In the genomic region with DNA sequence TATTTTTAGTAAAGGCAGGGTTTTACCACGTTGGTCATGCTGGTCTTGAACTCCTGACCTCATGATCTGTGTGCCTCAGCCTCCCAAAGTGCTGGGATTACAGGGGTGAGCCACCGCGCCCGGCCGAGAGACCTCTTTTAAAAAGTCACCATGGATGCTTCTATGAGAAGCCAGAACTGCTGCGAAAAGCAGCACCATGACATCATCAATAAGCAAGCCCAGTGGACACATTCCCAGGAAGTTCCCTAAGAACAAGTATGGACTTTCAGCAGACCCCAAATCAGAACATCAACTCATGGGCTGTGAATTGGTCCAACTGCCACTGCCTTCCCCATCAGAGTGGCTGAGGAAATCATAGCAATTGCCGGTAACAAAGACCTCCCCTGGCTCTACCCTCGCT, we compare ENCODE assay signal across 28 cellular contexts.
"Had no signal": no experiment of that assay in that cellular context is flagged by ENCODE, and none has a peak within 500 bp of the region (broad histone marks: within the 10 kb centered on the region; RNA-seq: fewer than 3 reads in every experiment).

No MANE protein-coding gene starts in this region.

- FAIRE-seq: urothelium cell line had no signal

- H3K27me3 Mint-ChIP-seq: stimulated activated memory B cell treated with anti-CD40 and anti-IgM and Interleukin-4, amounts not matched to agents 10 μg/mL and 1 μg/mL and 100 μg/mL, for 72 hours; stimulated activated naive B cell treated with anti-CD40 and anti-IgM and Interleukin-4, amounts not matched to agents 10 μg/mL and 1 μg/mL and 100 μg/mL, for 72 hours; stimulated activated naive CD8-positive, alpha-beta T cell treated with anti-CD3 and anti-CD28 coated beads, Interleukin-15, amount 100 ng/mL, for 72 hours; stimulated activated naive CD8-positive, alpha-beta T cell treated with anti-CD3 and anti-CD28 coated beads, Interleukin-15, Interleukin-2, amounts not matched to agents 100 ng/mL and 50 ng/mL, for 24 hours had no signal

- H3K4me1 ChIP-seq: vagina had no signal

- H3K27ac ChIP-seq: stomach, suprapubic skin, testis, thoracic aorta, thyroid gland, tibial artery, tibial nerve, transverse colon, upper lobe of left lung, vagina had no signal

- H3K4me3 Mint-ChIP-seq: stimulated activated effector memory CD8-positive, alpha-beta T cell treated with anti-CD3 and anti-CD28 coated beads, Interleukin-12 subunit alpha, Interleukin-12 subunit beta, amount 100 ng/mL, for 72 hours; stimulated activated memory B cell treated with anti-CD40 and anti-IgM and Interleukin-4, amounts not matched to agents 10 μg/mL and 1 μg/mL and 100 μg/mL, for 72 hours; stimulated activated naive B cell treated with anti-CD40 and anti-IgM and Interleukin-4, amounts not matched to agents 10 μg/mL and 1 μg/mL and 100 μg/mL, for 72 hours; stimulated activated naive CD8-positive, alpha-beta T cell treated with anti-CD3 and anti-CD28 coated beads, Interleukin-15, amount 100 ng/mL, for 72 hours; stimulated activated naive CD8-positive, alpha-beta T cell treated with anti-CD3 and anti-CD28 coated beads, Interleukin-15, Interleukin-2, amounts not matched to agents 100 ng/mL and 50 ng/mL, for 24 hours; type B pancreatic cell had no signal

- H3K9me3 Mint-ChIP-seq: stimulated activated effector memory CD8-positive, alpha-beta T cell treated with anti-CD3 and anti-CD28 coated beads, Interleukin-12 subunit alpha, Interleukin-12 subunit beta, amount 100 ng/mL, for 72 hours; stimulated activated memory B cell treated with anti-CD40 and anti-IgM and Interleukin-4, amounts not matched to agents 10 μg/mL and 1 μg/mL and 100 μg/mL, for 72 hours; stimulated activated naive B cell treated with anti-CD40 and anti-IgM and Interleukin-4, amounts not matched to agents 10 μg/mL and 1 μg/mL and 100 μg/mL, for 72 hours; stimulated activated naive CD8-positive, alpha-beta T cell treated with anti-CD3 and anti-CD28 coated beads, Interleukin-15, amount 100 ng/mL, for 72 hours; stimulated activated naive CD8-positive, alpha-beta T cell treated with anti-CD3 and anti-CD28 coated beads, Interleukin-15, Interleukin-2, amounts not matched to agents 100 ng/mL and 50 ng/mL, for 24 hours; type B pancreatic cell had no signal

- H3K36me3 Mint-ChIP-seq: stimulated activated effector memory CD8-positive, alpha-beta T cell treated with anti-CD3 and anti-CD28 coated beads, Interleukin-12 subunit alpha, Interleukin-12 subunit beta, amount 100 ng/mL, for 72 hours; stimulated activated memory B cell treated with anti-CD40 and anti-IgM and Interleukin-4, amounts not matched to agents 10 μg/mL and 1 μg/mL and 100 μg/mL, for 72 hours; stimulated activated naive B cell treated with anti-CD40 and anti-IgM and Interleukin-4, amounts not matched to agents 10 μg/mL and 1 μg/mL and 100 μg/mL, for 72 hours; type B pancreatic cell had no signal

- H3K27ac Mint-ChIP-seq: stimulated activated effector memory CD8-positive, alpha-beta T cell treated with anti-CD3 and anti-CD28 coated beads, Interleukin-12 subunit alpha, Interleukin-12 subunit beta, amount 100 ng/mL, for 72 hours; stimulated activated memory B cell treated with anti-CD40 and anti-IgM and Interleukin-4, amounts not matched to agents 10 μg/mL and 1 μg/mL and 100 μg/mL, for 72 hours; stimulated activated naive B cell treated with anti-CD40 and anti-IgM and Interleukin-4, amounts not matched to agents 10 μg/mL and 1 μg/mL and 100 μg/mL, for 72 hours; stimulated activated naive CD8-positive, alpha-beta T cell treated with anti-CD3 and anti-CD28 coated beads, Interleukin-15, amount 100 ng/mL, for 72 hours; stimulated activated naive CD8-positive, alpha-beta T cell treated with anti-CD3 and anti-CD28 coated beads, Interleukin-15, Interleukin-2, amounts not matched to agents 100 ng/mL and 50 ng/mL, for 24 hours; type B pancreatic cell had no signal

- DNase-seq: stimulated activated CD4-positive, alpha-beta T cell treated with anti-CD3 and anti-CD28 coated beads, Interleukin-2, amount 100 ng/mL, for 24 hours; stimulated activated CD4-positive, alpha-beta T cell treated with anti-CD3 and anti-CD28 coated beads, Interleukin-2, amount 100 ng/mL, for 48 hours; stimulated activated CD4-positive, alpha-beta T cell treated with anti-CD3 and anti-CD28 coated beads, Interleukin-4, amount 100 ng/mL, for 1 hour; stimulated activated CD4-positive, alpha-beta T cell treated with anti-CD3 and anti-CD28 coated beads, Interleukin-4, amount 100 ng/mL, for 24 hours; stimulated activated CD4-positive, alpha-beta T cell treated with anti-CD3 and anti-CD28 coated beads, Interleukin-4, amount 100 ng/mL, for 4 hours; stimulated activated CD8-positive, alpha-beta memory T cell treated with anti-CD3 and anti-CD28 coated beads, Interleukin-4, amount 100 ng/mL, for 48 hours; stimulated activated naive B cell treated with anti-CD40 and anti-IgM and Interleukin-4, amounts not matched to agents 10 μg/mL and 1 μg/mL and 100 μg/mL, for 72 hours; stimulated activated naive CD4-positive, alpha-beta T cell; stimulated activated naive CD4-positive, alpha-beta T cell treated with Interleukin-2 at 50 U/mL for 16 hours; stimulated activated naive CD8-positive, alpha-beta T cell treated with anti-CD3 and anti-CD28 coated beads, Interleukin-15, amount 100 ng/mL, for 72 hours; stimulated activated naive CD8-positive, alpha-beta T cell treated with anti-CD3 and anti-CD28 coated beads, Interleukin-15, Interleukin-2, amounts not matched to agents 100 U/mL and 50 U/mL, for 24 hours; stomach; substantia nigra; testis; thyroid gland; tibial artery; transverse colon; trophoblast cell; upper lobe of left lung had no signal

- ATAC-seq: stimulated activated effector memory CD8-positive, alpha-beta T cell treated with anti-CD3 and anti-CD28 coated beads, Interleukin-12 subunit alpha, Interleukin-12 subunit beta, amount 100 ng/mL, for 72 hours; stimulated activated memory B cell treated with anti-CD40 and anti-IgM and Interleukin-4, amounts not matched to agents 10 μg/mL and 1 μg/mL and 100 μg/mL, for 72 hours; stimulated activated naive B cell treated with anti-CD40 and anti-IgM and Interleukin-4, amounts not matched to agents 10 μg/mL and 1 μg/mL and 100 μg/mL, for 72 hours; stimulated activated naive CD8-positive, alpha-beta T cell treated with anti-CD3 and anti-CD28 coated beads, Interleukin-15, amount 100 ng/mL, for 72 hours; stimulated activated naive CD8-positive, alpha-beta T cell treated with anti-CD3 and anti-CD28 coated beads, Interleukin-15, Interleukin-2, amounts not matched to agents 100 U/mL and 50 U/mL, for 24 hours had no signal

- H3K4me3 ChIP-seq: stomach, suprapubic skin, testis, thoracic aorta, thyroid gland, tibial artery, tibial nerve, transverse colon, upper lobe of left lung, vagina had no signal

- H3K27me3 ChIP-seq: stomach, testis, thyroid gland, tibial artery, tibial nerve, upper lobe of left lung, vagina had no signal

- H3K4me1 Mint-ChIP-seq: stimulated activated memory B cell treated with anti-CD40 and anti-IgM and Interleukin-4, amounts not matched to agents 10 μg/mL and 1 μg/mL and 100 μg/mL, for 72 hours; stimulated activated naive B cell treated with anti-CD40 and anti-IgM and Interleukin-4, amounts not matched to agents 10 μg/mL and 1 μg/mL and 100 μg/mL, for 72 hours had no signal

- H3K36me3 ChIP-seq: stomach, suprapubic skin, thoracic aorta, thyroid gland, tibial artery, tibial nerve, transverse colon, upper lobe of left lung, vagina had no signal

- H3K9me3 ChIP-seq: stomach, suprapubic skin, testis, thoracic aorta, thyroid gland, tibial artery, tibial nerve, transverse colon, upper lobe of left lung, vagina had no signal
